In genomic region chr14:78425782-78426181, GRCh38 we compare ENCODE assay signal across 20 cellular contexts.
"Had no signal": no experiment of that assay in that cellular context is flagged by ENCODE, and none has a peak within 500 bp of the region (broad histone marks: within the 10 kb centered on the region; RNA-seq: fewer than 3 reads in every experiment).

No MANE protein-coding gene starts in this region.

- DNase-seq: KBM-7; MV-4-11; NCI-H1048; NCI-H1105; NCI-H1417; NCI-H1436 treated with DMSO at 0.1 percent for 48 hours; NCI-H187 treated with DMSO at 0.1 percent for 48 hours; NCI-H2029 treated with DMSO at 0.1 percent for 48 hours; NCI-H345; NCI-H446 treated with DMSO at 0.1 percent for 48 hours; NCI-H526 treated with DMSO at 0.1 percent for 48 hours; NCI-H748 treated with DMSO at 0.1 percent for 48 hours; NK-92 treated with Interleukin-12 subunit alpha and Interleukin-12 subunit beta, amount 100 ng/mL, for 24 hours; OCI-M1; PC-9; Peyer's patch; Right ventricle myocardium superior; SIG-M5 had no signal

- H3K4me3 ChIP-seq: PC-9, Peyer's patch, SJSA1, SK-N-MC had no signal

- H2AFZ ChIP-seq: PC-9 had no signal

- H3K27me3 ChIP-seq: Peyer's patch, SJSA1 had no signal

- H3K36me3 ChIP-seq: Peyer's patch, SJSA1 had no signal

- H3K4me1 ChIP-seq: Peyer's patch, SJSA1 had no signal

- H3K9me3 ChIP-seq: Peyer's patch, SJSA1 had no signal

- H3K27ac ChIP-seq: PC-9, Peyer's patch, SJSA1, SK-N-MC had no signal

- H3K4me2 ChIP-seq: PC-9 had no signal
